Comparison of ENCODE assay signal across 1 cellular context in the genomic region with DNA sequence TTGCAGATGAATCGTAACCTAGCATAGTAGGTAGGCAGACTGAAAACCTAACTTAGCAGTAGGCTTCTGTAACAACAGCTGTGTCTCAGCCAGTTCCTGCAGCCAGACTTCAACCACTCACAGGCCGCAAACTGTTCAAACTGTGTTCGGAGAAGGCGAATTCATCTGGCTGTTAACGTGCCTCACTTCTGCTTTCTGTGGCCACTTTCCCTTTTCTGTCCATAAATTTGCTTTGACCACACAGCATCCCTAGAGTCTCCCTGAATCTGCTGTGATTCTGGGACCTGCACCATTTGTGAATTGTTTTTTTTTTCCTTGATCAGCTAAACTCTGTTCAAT.
TF ChIP-seq lines count a peak whose summit lies in the region.

No MANE protein-coding gene starts in this region.

TF ChIP-seq in GM12878, 131 proteins besides CTCF, POLR2A, EP300 and RAD21 (continued from another document):
- TF ChIP-seq BHLHE40 (IDR thresholded peaks at IDR 0.05; ENCODE audit: borderline replicate concordance in 1 of 2, low read depth in 2 of 2, low read length in 1 of 2) (peak; percentile 56 to 59; a peak in 2 of 4 replicates), CREM (IDR thresholded peaks at IDR 0.05; ENCODE audit: low read depth) (peak; percentile 43; the same call in 1 of the 2 replicates), TCF12 (IDR thresholded peaks at IDR 0.05; ENCODE audit: low read depth, low read length) (peak; percentile 68), YY1 (IDR thresholded peaks at IDR 0.05; ENCODE audit: low read depth, low read length) (0 out of 2 replicates have a peak, but pooled peaks have one; percentile 6), MTA2 (IDR thresholded peaks at IDR 0.05; ENCODE audit: low read depth) (0 out of 2 replicates have a peak, but pooled peaks have one; percentile 12), BCL11A (IDR thresholded peaks at IDR 0.05; ENCODE audit: low read depth, low read length) (0 out of 2 replicates have a peak, but pooled peaks have one; percentile 29), TCF3 (IDR thresholded peaks at IDR 0.05; ENCODE audit: borderline replicate concordance, insufficient read depth, low read depth, low read length) (peak; percentile 78), ETV6 (conservative IDR thresholded peaks at IDR 0.05 in 1 of 2, IDR thresholded peaks at IDR 0.05 in 1 of 2; ENCODE audit: borderline replicate concordance in 1 of 2, low read depth in 1 of 2) (0 out of 4 replicates have a peak, but pooled peaks of 1 of the 2 experiments have one; percentile 14), EED (IDR thresholded peaks at IDR 0.05; ENCODE audit: low read depth) (peak; percentile 88), IKZF2 (IDR thresholded peaks at IDR 0.05) (peak; percentile 62 to 68; a peak in 3 of 4 replicates), ZSCAN29 (IDR thresholded peaks at IDR 0.05) (no peak), ZNF622 (IDR thresholded peaks at IDR 0.05) (no peak), PAX5 (IDR thresholded peaks at IDR 0.05; ENCODE audit: borderline replicate concordance, low read depth, low read length) (peak; percentile 45; the same call in 1 of the 2 replicates), IRF4 (IDR thresholded peaks at IDR 0.05; ENCODE audit: low read depth, low read length) (peak; percentile 69; the same call in 1 of the 2 replicates), POU2F2 (IDR thresholded peaks at IDR 0.05; ENCODE audit: borderline replicate concordance, low read depth, low read length) (no peak), MEF2B (IDR thresholded peaks at IDR 0.05; ENCODE audit: partially characterized antibody, poor library complexity, severe bottlenecking) (peak; percentile 17)
- TF ChIP-seq, protein P1, sequence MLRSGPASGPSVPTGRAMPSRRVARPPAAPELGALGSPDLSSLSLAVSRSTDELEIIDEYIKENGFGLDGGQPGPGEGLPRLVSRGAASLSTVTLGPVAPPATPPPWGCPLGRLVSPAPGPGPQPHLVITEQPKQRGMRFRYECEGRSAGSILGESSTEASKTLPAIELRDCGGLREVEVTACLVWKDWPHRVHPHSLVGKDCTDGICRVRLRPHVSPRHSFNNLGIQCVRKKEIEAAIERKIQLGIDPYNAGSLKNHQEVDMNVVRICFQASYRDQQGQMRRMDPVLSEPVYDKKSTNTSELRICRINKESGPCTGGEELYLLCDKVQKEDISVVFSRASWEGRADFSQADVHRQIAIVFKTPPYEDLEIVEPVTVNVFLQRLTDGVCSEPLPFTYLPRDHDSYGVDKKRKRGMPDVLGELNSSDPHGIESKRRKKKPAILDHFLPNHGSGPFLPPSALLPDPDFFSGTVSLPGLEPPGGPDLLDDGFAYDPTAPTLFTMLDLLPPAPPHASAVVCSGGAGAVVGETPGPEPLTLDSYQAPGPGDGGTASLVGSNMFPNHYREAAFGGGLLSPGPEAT (IDR thresholded peaks at IDR 0.05; ENCODE audit: low read depth) = peak; percentile 36
